In the genomic region with DNA sequence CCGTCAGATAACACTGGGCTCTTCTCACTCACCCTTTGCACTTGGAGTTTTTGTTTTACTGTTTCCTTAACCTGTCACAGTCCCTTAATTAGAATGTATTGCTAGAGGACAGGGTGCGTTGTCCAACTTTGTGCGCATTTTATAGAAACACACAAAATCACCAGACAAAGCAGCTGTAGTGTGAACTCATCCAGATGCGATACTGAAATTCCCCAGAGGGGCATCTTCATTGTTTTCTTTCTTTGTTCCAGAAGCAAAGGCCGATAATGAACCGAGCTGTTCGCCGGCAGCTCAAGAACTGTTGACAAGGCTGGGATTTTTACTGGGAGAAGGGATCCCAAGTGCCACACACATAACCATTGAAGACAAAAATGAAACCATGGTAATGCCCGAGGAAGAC, we compare ENCODE assay signal across 18 cellular contexts.
"Had no signal": no experiment of that assay in that cellular context is flagged by ENCODE, and none has a peak within 500 bp of the region (broad histone marks: within the 10 kb centered on the region; RNA-seq: fewer than 3 reads in every experiment).

No MANE protein-coding gene starts in this region.

- H3K9me3 Mint-ChIP-seq: activated naive CD8-positive, alpha-beta T cell treated with anti-CD3 and anti-CD28 coated beads for 36 hours; activated T-cell treated with anti-CD3 and anti-CD28 coated beads, Interleukin-2, amount 50 U/mL, for 4 hours; memory B cell; nephron progenitor cell; T-helper 1 cell treated with Interleukin-12 subunit alpha and Interleukin-12 subunit beta and Interleukin-4 antibody, amounts not matched to agents 30 μg/mL and 1 μg/mL, for 36 hours; WTC11 had no signal

- H3K4me2 ChIP-seq: hepatocyte had no signal

- ATAC-seq: activated T-cell treated with anti-CD3 and anti-CD28 coated beads, Interleukin-2, amount 50 U/mL, for 4 hours; stimulated activated naive CD8-positive, alpha-beta T cell treated with anti-CD3 and anti-CD28 coated beads, Interleukin-15, Interleukin-2, amounts not matched to agents 100 U/mL and 50 U/mL, for 24 hours; WTC11 had no signal

- H3K4me3 ChIP-seq: colonic mucosa, hepatocyte, tibial artery had no signal

- H2AFZ ChIP-seq: hepatocyte, parathyroid adenoma had no signal

- H3K27ac ChIP-seq: colonic mucosa, hepatocyte, parathyroid adenoma, tibial artery had no signal

- H3K27me3 ChIP-seq: colonic mucosa, hepatocyte, tibial artery had no signal

- H3K9me3 ChIP-seq: colonic mucosa, tibial artery had no signal

- H3K27ac Mint-ChIP-seq: activated naive CD8-positive, alpha-beta T cell treated with anti-CD3 and anti-CD28 coated beads for 36 hours; immature natural killer cell; memory B cell; T-helper 1 cell treated with Interleukin-12 subunit alpha and Interleukin-12 subunit beta and Interleukin-4 antibody, amounts not matched to agents 30 μg/mL and 1 μg/mL, for 36 hours; WTC11 had no signal

- H3K9ac ChIP-seq: parathyroid adenoma had no signal

- H3K4me3 Mint-ChIP-seq: activated naive CD8-positive, alpha-beta T cell treated with anti-CD3 and anti-CD28 coated beads for 36 hours; activated T-cell treated with anti-CD3 and anti-CD28 coated beads, Interleukin-2, amount 50 U/mL, for 4 hours; immature natural killer cell; memory B cell; nephron progenitor cell; T-helper 1 cell treated with Interleukin-12 subunit alpha and Interleukin-12 subunit beta and Interleukin-4 antibody, amounts not matched to agents 30 μg/mL and 1 μg/mL, for 36 hours; WTC11 had no signal

- H3K36me3 Mint-ChIP-seq: activated naive CD8-positive, alpha-beta T cell treated with anti-CD3 and anti-CD28 coated beads for 36 hours; immature natural killer cell; memory B cell; WTC11 had no signal

- DNase-seq: activated CD8-positive, alpha-beta memory T cell treated with anti-CD3 and anti-CD28 coated beads for 24 hours; activated CD8-positive, alpha-beta memory T cell treated with anti-CD3 and anti-CD28 coated beads, Interleukin-2, amount 50 U/mL, for 4 hours; activated naive CD4-positive, alpha-beta T cell treated with Interleukin-2 at 50 U/mL for 16 hours; activated naive CD8-positive, alpha-beta T cell treated with anti-CD3 and anti-CD28 coated beads for 36 hours; activated T-cell treated with anti-CD3 and anti-CD28 coated beads, Interleukin-2, amount 50 U/mL, for 4 hours; colonic mucosa; foreskin fibroblast; immature natural killer cell; stimulated activated CD4-positive, alpha-beta T cell treated with anti-CD3 and anti-CD28 coated beads, Interleukin-4, amount 100 ng/mL, for 24 hours; stimulated activated naive CD8-positive, alpha-beta T cell treated with anti-CD3 and anti-CD28 coated beads, Interleukin-15, Interleukin-2, amounts not matched to agents 100 U/mL and 50 U/mL, for 24 hours; T1000; tibial artery had no signal

- H3K36me3 ChIP-seq: colonic mucosa had no signal

- H3K79me2 ChIP-seq: parathyroid adenoma had no signal
